Comparison of ENCODE assay signal across 8 cellular contexts in genomic region chrX:68432648-68433047, GRCh38. TPM values are rescaled to one million over a fixed set of nuclear protein-coding genes. Genes with fewer than 3 reads are reported as not detected.
DNase-seq lines count a peak whose midpoint lies in the region; ATAC-seq and TF ChIP-seq lines count a peak whose summit lies in the region.

No MANE protein-coding gene starts in this region.

- no peak for TF ChIP-seq CTCF in chondrocyte (IDR thresholded peaks at IDR 0.05)
- TF ChIP-seq CTCF in lung (IDR thresholded peaks at IDR 0.05; ENCODE audit: control extremely low read depth, extremely low read depth), result no peak
- no peak for TF ChIP-seq CTCF in body of pancreas (IDR thresholded peaks at IDR 0.05)

- H3K36me3 ChIP-seq in lung (ENCODE audit: control insufficient read depth in 2 of 2, insufficient read depth in 2 of 2, low read length in 2 of 2), result no peaks in the 10 kb centered on the region
- H3K36me3 ChIP-seq in urinary bladder (ENCODE audit: insufficient read depth), result no peaks in the 10 kb centered on the region
- no peaks in the 10 kb centered on the region for H3K36me3 ChIP-seq in body of pancreas (replicated peaks in 1 of 2; ENCODE audit: insufficient read depth in 1 of 2, low read depth in 2 of 2)

- H3K4me3 ChIP-seq in lung (peak overlapping the region; percentile 56), urinary bladder (ENCODE audit: low read depth, low read length) (peak overlapping the region; percentile 71), body of pancreas (peak overlapping the region in 1 of 2 donors; percentile 50)

- H3K9me3 ChIP-seq in lung (ENCODE audit: control insufficient read depth in 2 of 2, insufficient read depth in 1 of 2, low read length in 1 of 2), result no peaks in the 10 kb centered on the region
- H3K9me3 ChIP-seq in body of pancreas, result no peaks in the 10 kb centered on the region

- intact Hi-C loops in body of pancreas (cut with DNase I), result no loop called here

- H3K27me3 ChIP-seq in lung (ENCODE audit: control insufficient read depth, insufficient read depth), result no peaks in the 10 kb centered on the region
- no peaks in the 10 kb centered on the region for H3K27me3 ChIP-seq in body of pancreas

- H3K4me3 Mint-ChIP-seq in activated T-cell treated with anti-CD3 and anti-CD28 coated beads, Interleukin-2, amount 50 U/mL, for 72 hours, result peak overlapping the region; percentile 82 to 88
- H3K4me3 Mint-ChIP-seq in chondrocyte (ENCODE audit: unreplicated experiment), result peak overlapping the region; percentile 89

- H3K36me3 Mint-ChIP-seq in activated T-cell treated with anti-CD3 and anti-CD28 coated beads, Interleukin-2, amount 50 U/mL, for 72 hours (ENCODE audit: insufficient read depth in 2 of 2), result no peaks in the 10 kb centered on the region
- H3K36me3 Mint-ChIP-seq in chondrocyte (ENCODE audit: low read depth), result peaks cover 1% of the 10 kb centered on the region

- H3K27me3 Mint-ChIP-seq in activated T-cell treated with anti-CD3 and anti-CD28 coated beads, Interleukin-2, amount 50 U/mL, for 72 hours (ENCODE audit: low read depth), result peaks cover 73% of the 10 kb centered on the region
- no peaks in the 10 kb centered on the region for H3K27me3 Mint-ChIP-seq in chondrocyte (ENCODE audit: low read depth)

- H3K9me3 Mint-ChIP-seq in activated T-cell treated with anti-CD3 and anti-CD28 coated beads, Interleukin-2, amount 50 U/mL, for 72 hours, result no peaks in the 10 kb centered on the region
- H3K9me3 Mint-ChIP-seq in chondrocyte (ENCODE audit: low read depth), result no peaks in the 10 kb centered on the region

- H3K27ac ChIP-seq in lung (ENCODE audit: low read depth in 1 of 2, low read length in 1 of 2) (peak overlapping the region; percentile 68 to 69), urinary bladder (ENCODE audit: low read depth) (no peak overlapping the region), body of pancreas (peak overlapping the region in 2 of 4 donors; percentile 85 to 87)

- H3K27ac Mint-ChIP-seq in activated T-cell treated with anti-CD3 and anti-CD28 coated beads, Interleukin-2, amount 50 U/mL, for 72 hours, result no peak overlapping the region
- peak overlapping the region; percentile 81 for H3K27ac Mint-ChIP-seq in chondrocyte (ENCODE audit: unreplicated experiment)

- 20 to 37% methylated on average over 12 of the region's 12 CpGs for WGBS in lung, 2 donors
- 8% methylated on average over 12 of the region's 12 CpGs for WGBS in urinary bladder
- 0 to 14% methylated on average over 3 to 11 of the region's 12 CpGs for WGBS in body of pancreas, 2 donors

- ATAC-seq in activated T-cell treated with anti-CD3 and anti-CD28 coated beads, Interleukin-2, amount 50 U/mL, for 72 hours (replicated peaks in 1 of 2), result no peak
- ATAC-seq in lung (ENCODE audit: insufficient read depth, low FRiP score) (peak; percentile 12), body of pancreas (no peak)

- peaks cover 5% of the 10 kb centered on the region for H3K4me1 Mint-ChIP-seq in activated T-cell treated with anti-CD3 and anti-CD28 coated beads, Interleukin-2, amount 50 U/mL, for 72 hours (ENCODE audit: low read depth)
- peaks cover 25% of the 10 kb centered on the region for H3K4me1 Mint-ChIP-seq in chondrocyte (ENCODE audit: low read depth)

- H3K4me1 ChIP-seq in lung (ENCODE audit: control insufficient read depth in 2 of 2, insufficient read depth in 2 of 2, low read length in 2 of 2), result peaks cover 2% of the 10 kb centered on the region in 2 donors
- no peaks in the 10 kb centered on the region for H3K4me1 ChIP-seq in urinary bladder (ENCODE audit: insufficient read depth)
- H3K4me1 ChIP-seq in body of pancreas, result peaks cover 8% of the 10 kb centered on the region

- no peak for DNase-seq in activated T-cell treated with anti-CD3 and anti-CD28 coated beads, Interleukin-2, amount 50 U/mL, for 72 hours
- no peak for DNase-seq in activated T-cell treated with anti-CD3 and anti-CD28 coated beads, Interleukin-2, amount 50 U/mL, for 48 hours
- DNase-seq in chondrocyte (ENCODE audit: low spot score), result no peak
- no peak for DNase-seq in lung (ENCODE audit: low spot score)
- no peak for DNase-seq in NCI-H2081 (lab: John Stamatoyannopoulos, UW)
- DNase-seq in body of pancreas, result no peak
- DNase-seq in cerebellar cortex (ENCODE audit: low spot score), result no peak

- TF ChIP-seq POLR2A in body of pancreas (IDR thresholded peaks at IDR 0.05), result no peak

RNA-seq across cellular contexts. Expression of gene OPHN1, which starts 0.6 kb away (rescaled TPM):
- total RNA-seq in activated T-cell treated with anti-CD3 and anti-CD28 coated beads, Interleukin-2, amount 50 U/mL, for 72 hours, result under 1 TPM in 1 of 2 donors, not detected in 1; 0.12 TPM
- 6.0 to 9.2 TPM (median 6.1 TPM) in 3 replicates for total RNA-seq in chondrocyte
- total RNA-seq in lung, result 10 to 100 TPM; 11.3 to 22.0 TPM
- polyA plus RNA-seq in lung, result 1 to 10 TPM; 1.1 to 2.3 TPM
- 19.6 TPM for total RNA-seq in urinary bladder
- 4.3 TPM for polyA plus RNA-seq in urinary bladder
- 1 to 10 TPM; 2.3 to 4.3 TPM for total RNA-seq in body of pancreas
